In the genomic region with DNA sequence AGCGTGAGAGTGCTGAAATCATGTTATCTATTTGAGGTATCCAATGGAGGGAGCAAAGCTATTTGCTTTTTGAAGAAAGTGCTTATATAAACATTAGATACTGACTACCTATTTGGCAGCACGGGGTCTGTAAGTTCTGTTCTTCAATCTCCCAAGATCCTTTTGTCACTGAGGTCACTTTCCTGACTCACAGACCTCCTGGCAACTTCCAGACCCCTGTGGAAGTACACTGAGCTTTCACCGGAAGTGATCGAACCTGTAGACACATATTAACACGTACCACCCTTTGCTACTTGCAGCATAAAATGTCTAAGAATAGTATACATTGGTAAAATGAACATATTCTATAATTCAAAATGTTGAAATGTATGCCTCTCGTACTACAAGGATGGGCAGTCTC, we compare ENCODE assay signal across 17 cellular contexts.
DNase-seq lines count a peak whose midpoint lies in the region; ATAC-seq and TF ChIP-seq lines count a peak whose summit lies in the region.
"Had no signal": no experiment of that assay in that cellular context is flagged by ENCODE, and none has a peak within 500 bp of the region (broad histone marks: within the 10 kb centered on the region; RNA-seq: fewer than 3 reads in every experiment).

No MANE protein-coding gene starts in this region.

- TF ChIP-seq CTCF in ascending aorta (IDR thresholded peaks at IDR 0.05) (no peak), chondrocyte (IDR thresholded peaks at IDR 0.05) (no peak), smooth muscle cell (IDR thresholded peaks at IDR 0.05; ENCODE audit: borderline replicate concordance, insufficient read depth, poor library complexity, severe bottlenecking) (no peak)

- H3K27me3 ChIP-seq in ascending aorta (no peaks in the 10 kb centered on the region), smooth muscle cell (ENCODE audit: low read depth) (no peaks in the 10 kb centered on the region), HAP-1 (ENCODE audit: low read depth) (no peaks in the 10 kb centered on the region)
- H3K27me3 ChIP-seq: BE2C had no signal

- peak; percentile 19 for ATAC-seq in left ventricle myocardium superior
- ATAC-seq in HG03460 (IDR thresholded peaks at IDR 0.05; ENCODE audit: unreplicated experiment), result no peak
- ATAC-seq in stimulated activated naive B cell treated with anti-CD40 and anti-IgM and Interleukin-4, amounts not matched to agents 10 μg/mL and 1 μg/mL and 100 μg/mL, for 72 hours (replicated peaks), result no peak
- ATAC-seq: A549, GM23338 had no signal

- H3K4me1 Mint-ChIP-seq in chondrocyte (ENCODE audit: low read depth), result peaks cover 46% of the 10 kb centered on the region
- no peaks in the 10 kb centered on the region for H3K4me1 Mint-ChIP-seq in stimulated activated naive B cell treated with anti-CD40 and anti-IgM and Interleukin-4, amounts not matched to agents 10 μg/mL and 1 μg/mL and 100 μg/mL, for 72 hours
- H3K4me1 Mint-ChIP-seq: CD4-positive, alpha-beta memory T cell; IgD-negative memory B cell had no signal

- peaks cover 13% of the 10 kb centered on the region for H3F3A ChIP-seq in smooth muscle cell (ENCODE audit: low read depth)

- peak overlapping the region; percentile 82 for H2AFZ ChIP-seq in smooth muscle cell (ENCODE audit: low read depth)
- H2AFZ ChIP-seq: GM23338 had no signal

- H3K9me3 Mint-ChIP-seq in chondrocyte (ENCODE audit: low read depth), result peaks cover 26% of the 10 kb centered on the region
- peaks cover 4 to 10% of the 10 kb centered on the region in 2 donors for H3K9me3 Mint-ChIP-seq in stimulated activated naive B cell treated with anti-CD40 and anti-IgM and Interleukin-4, amounts not matched to agents 10 μg/mL and 1 μg/mL and 100 μg/mL, for 72 hours
- H3K9me3 Mint-ChIP-seq: GM23338 had no signal

- intact Hi-C loops in ascending aorta (cut with DNase I), result loop anchor here (5.0 kb wide), 1 partner anchor 451 kb away; the partner anchor contains the start of gene ST6GAL2
- intact Hi-C loops in left ventricle myocardium superior (cut with micrococcal nuclease), result no loop called here

- H3K9ac ChIP-seq in smooth muscle cell (ENCODE audit: low read depth), result peak overlapping the region; percentile 91

- H3K4me1 ChIP-seq in ascending aorta, result peaks cover 0 to 15% of the 10 kb centered on the region in 2 donors
- H3K4me1 ChIP-seq in smooth muscle cell (ENCODE audit: low read depth), result peaks cover 15% of the 10 kb centered on the region
- no peaks in the 10 kb centered on the region for H3K4me1 ChIP-seq in HAP-1
- H3K4me1 ChIP-seq: A549, BE2C had no signal

- H3K79me2 ChIP-seq in smooth muscle cell (ENCODE audit: low read depth), result no peaks in the 10 kb centered on the region

- no peaks in the 10 kb centered on the region for H3K36me3 Mint-ChIP-seq in chondrocyte (ENCODE audit: low read depth)
- H3K36me3 Mint-ChIP-seq in stimulated activated naive B cell treated with anti-CD40 and anti-IgM and Interleukin-4, amounts not matched to agents 10 μg/mL and 1 μg/mL and 100 μg/mL, for 72 hours, result no peaks in the 10 kb centered on the region
- H3K36me3 Mint-ChIP-seq: CD4-positive, alpha-beta memory T cell; IgD-negative memory B cell had no signal

- WGBS in smooth muscle cell (ENCODE audit: low lambda C conversion rate), result 75% methylated on average over 6 of the region's 6 CpGs

- no peaks in the 10 kb centered on the region for H3K36me3 ChIP-seq in ascending aorta
- H3K36me3 ChIP-seq in smooth muscle cell (ENCODE audit: low read depth), result no peaks in the 10 kb centered on the region
- H3K36me3 ChIP-seq in HAP-1 (replicated peaks), result no peaks in the 10 kb centered on the region
- H3K36me3 ChIP-seq: BE2C had no signal

- H3K4me2 ChIP-seq in smooth muscle cell, result peak overlapping the region; percentile 81
- H3K4me2 ChIP-seq: A549, GM23338 had no signal

- peak overlapping the region; percentile 89 for H3K27ac Mint-ChIP-seq in chondrocyte (ENCODE audit: unreplicated experiment)
- no peak overlapping the region for H3K27ac Mint-ChIP-seq in stimulated activated naive B cell treated with anti-CD40 and anti-IgM and Interleukin-4, amounts not matched to agents 10 μg/mL and 1 μg/mL and 100 μg/mL, for 72 hours
- H3K27ac Mint-ChIP-seq: CD4-positive, alpha-beta memory T cell; GM23338 had no signal

- H3K27me3 Mint-ChIP-seq in chondrocyte (ENCODE audit: low read depth), result no peaks in the 10 kb centered on the region
- H3K27me3 Mint-ChIP-seq in stimulated activated naive B cell treated with anti-CD40 and anti-IgM and Interleukin-4, amounts not matched to agents 10 μg/mL and 1 μg/mL and 100 μg/mL, for 72 hours, result no peaks in the 10 kb centered on the region
- H3K27me3 Mint-ChIP-seq: CD4-positive, alpha-beta memory T cell; IgD-negative memory B cell had no signal

- H3K9me3 ChIP-seq in ascending aorta (no peaks in the 10 kb centered on the region), smooth muscle cell (replicated peaks; ENCODE audit: low read depth) (no peaks in the 10 kb centered on the region), HAP-1 (no peaks in the 10 kb centered on the region; the same call in 1 of the 2 replicates)
- H3K9me3 ChIP-seq: BE2C had no signal

- no peaks in the 10 kb centered on the region for H4K20me1 ChIP-seq in smooth muscle cell (ENCODE audit: low read depth)

- DNase-seq in ascending aorta (ENCODE audit: low spot score in 2 of 2), result no peak
- no peak for DNase-seq in chondrocyte (ENCODE audit: low spot score)
- DNase-seq in left ventricle myocardium superior, result no peak
- DNase-seq in smooth muscle cell (lab: John Stamatoyannopoulos, UW; ENCODE audit: unreplicated experiment), result no peak
- no peak for DNase-seq in stimulated activated naive B cell treated with anti-CD40 and anti-IgM and Interleukin-4, amounts not matched to agents 10 μg/mL and 1 μg/mL and 100 μg/mL, for 72 hours
- no peak for DNase-seq in HAP-1 (ENCODE audit: low spot score in 2 of 2)
- DNase-seq: BE2C; CD4-positive, alpha-beta memory T cell; DMS153; DMS79 treated with DMSO at 0.1 percent for 48 hours; GDM1; H7 had no signal

- in situ Hi-C loops in HAP-1 (cut with MboI; ENCODE audit: low sequenced_read_pairs), result no loop called here

- H3K4me3 Mint-ChIP-seq in chondrocyte (ENCODE audit: unreplicated experiment), result peak overlapping the region; percentile 6
- no peak overlapping the region for H3K4me3 Mint-ChIP-seq in stimulated activated naive B cell treated with anti-CD40 and anti-IgM and Interleukin-4, amounts not matched to agents 10 μg/mL and 1 μg/mL and 100 μg/mL, for 72 hours
- H3K4me3 Mint-ChIP-seq: CD4-positive, alpha-beta memory T cell; GM23338; IgD-negative memory B cell had no signal

- H3K27ac ChIP-seq in ascending aorta (peak overlapping the region; percentile 77), smooth muscle cell (ENCODE audit: low read depth) (peak overlapping the region; percentile 100)
- H3K27ac ChIP-seq: A549, C4-2B had no signal

- H3K4me3 ChIP-seq in ascending aorta (no peak overlapping the region), smooth muscle cell (no peak overlapping the region), HAP-1 (no peak overlapping the region)
- H3K4me3 ChIP-seq: A549, GM23338 had no signal
